8 cellular contexts compared by ENCODE assay signal in the genomic region with DNA sequence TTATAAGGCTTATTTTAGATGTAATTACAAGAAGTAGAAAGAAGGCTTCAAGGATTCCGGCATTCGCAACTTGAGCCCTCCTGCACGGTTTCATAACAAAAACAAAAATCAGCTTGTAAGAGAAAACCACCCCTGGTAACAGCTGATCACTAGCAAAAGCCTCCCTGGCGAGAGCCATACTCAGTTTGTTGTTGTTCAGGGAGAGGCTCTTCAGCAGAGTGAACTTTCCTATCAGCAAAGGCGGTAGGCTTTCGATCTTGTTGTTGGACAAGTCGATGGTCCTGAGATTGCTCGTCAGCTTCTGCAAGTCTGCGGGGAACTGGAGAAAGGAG. TPM values are rescaled to one million over a fixed set of nuclear protein-coding genes. Genes with fewer than 3 reads are reported as not detected.
DNase-seq lines count a peak whose midpoint lies in the region; TF ChIP-seq lines count a peak whose summit lies in the region.

No MANE protein-coding gene starts in this region.

- peak overlapping the region; percentile 97 for H3K4me2 ChIP-seq in OCI-LY3 (ENCODE audit: low read length)

- peaks cover 70% of the 10 kb centered on the region for H3K36me3 Mint-ChIP-seq in activated T-cell treated with anti-CD3 and anti-CD28 coated beads, Interleukin-2, amount 50 U/mL, for 24 hours (ENCODE audit: low read depth)
- H3K36me3 Mint-ChIP-seq in endodermal cell (ENCODE audit: low read depth): peaks cover 8% of the 10 kb centered on the region

- H2AFZ ChIP-seq in OCI-LY3 (ENCODE audit: low read depth, low read length): peak overlapping the region; percentile 75; the same call in 1 of the 2 replicates

- peaks cover 56% of the 10 kb centered on the region for H3K79me2 ChIP-seq in OCI-LY3 (ENCODE audit: low read length)

- H3K4me1 ChIP-seq in OCI-LY3 (ENCODE audit: low read length): peaks cover 19% of the 10 kb centered on the region
- no peaks in the 10 kb centered on the region for H3K4me1 ChIP-seq in endodermal cell (ENCODE audit: control insufficient read depth, insufficient read depth, low read length)

- H3K27ac ChIP-seq in OCI-LY3 (ENCODE audit: low read length) (0 out of 2 replicates have a peak overlapping the region, but pooled peaks have one; percentile 51), endodermal cell (ENCODE audit: low read depth, low read length) (no peak overlapping the region)

- peak overlapping the region; percentile 96 for H3K27ac Mint-ChIP-seq in activated T-cell treated with anti-CD3 and anti-CD28 coated beads, Interleukin-2, amount 50 U/mL, for 24 hours
- peak overlapping the region; percentile 97 for H3K27ac Mint-ChIP-seq in endodermal cell

- no peaks in the 10 kb centered on the region for H3K9me3 Mint-ChIP-seq in activated T-cell treated with anti-CD3 and anti-CD28 coated beads, Interleukin-2, amount 50 U/mL, for 24 hours
- no peaks in the 10 kb centered on the region for H3K9me3 Mint-ChIP-seq in endodermal cell

- no peaks in the 10 kb centered on the region for H3K27me3 Mint-ChIP-seq in activated T-cell treated with anti-CD3 and anti-CD28 coated beads, Interleukin-2, amount 50 U/mL, for 24 hours
- H3K27me3 Mint-ChIP-seq in endodermal cell (ENCODE audit: insufficient read depth): no peaks in the 10 kb centered on the region

- H3K4me1 Mint-ChIP-seq in activated T-cell treated with anti-CD3 and anti-CD28 coated beads, Interleukin-2, amount 50 U/mL, for 24 hours (ENCODE audit: low read depth): peaks cover 55% of the 10 kb centered on the region
- peaks cover 14% of the 10 kb centered on the region for H3K4me1 Mint-ChIP-seq in endodermal cell

- DNase-seq in activated T-cell treated with anti-CD3 and anti-CD28 coated beads, Interleukin-2, amount 50 U/mL, for 24 hours: no peak
- DNase-seq in activated T-cell treated with anti-CD3 and anti-CD28 coated beads, Interleukin-2, amount 50 U/mL, for 1 hour: no peak
- no peak for DNase-seq in endodermal cell
- peak; percentile 55 for DNase-seq in myocyte (ENCODE audit: low read depth)
- DNase-seq in midbrain (lab: John Stamatoyannopoulos, UW): no peak
- no peak for DNase-seq in HPDE6-E6E7 (ENCODE audit: extremely low spot score)
- DNase-seq in Kasumi-1 (lab: John Stamatoyannopoulos, UW): no peak

- H3K27me3 ChIP-seq in OCI-LY3 (ENCODE audit: low read depth, low read length) (no peaks in the 10 kb centered on the region), endodermal cell (ENCODE audit: control insufficient read depth, insufficient read depth, low read length, poor library complexity, severe bottlenecking) (no peaks in the 10 kb centered on the region)

- H3K4me3 ChIP-seq in OCI-LY3 (ENCODE audit: low read length) (peak overlapping the region; percentile 95), endodermal cell (ENCODE audit: low read length) (peak overlapping the region; percentile 100)

- no peaks in the 10 kb centered on the region for H4K20me1 ChIP-seq in OCI-LY3 (ENCODE audit: insufficient read depth, low read length)

- TF ChIP-seq CTCF in OCI-LY3 (IDR thresholded peaks at IDR 0.05; ENCODE audit: low read depth, low read length) (no peak), endodermal cell (conservative IDR thresholded peaks at IDR 0.05) (no peak)

- peak overlapping the region; percentile 95 for H3K9ac ChIP-seq in OCI-LY3 (ENCODE audit: low read length)
- H3K9ac ChIP-seq in endodermal cell (ENCODE audit: extremely low read depth, low read length, poor library complexity, severe bottlenecking): peak overlapping the region; percentile 83

- peaks cover 12% of the 10 kb centered on the region for H3K36me3 ChIP-seq in OCI-LY3 (replicated peaks; ENCODE audit: low read depth, low read length)
- peaks cover 21% of the 10 kb centered on the region for H3K36me3 ChIP-seq in endodermal cell (ENCODE audit: control insufficient read depth, insufficient read depth, low read length)

- 3 to 7% methylated on average over 6 to 9 of the region's 9 CpGs for WGBS in endodermal cell (ENCODE audit: insufficient coverage in 1 of 2, insufficient read length in 1 of 2), 2 experiments

- peak overlapping the region; percentile 96 for H3K4me3 Mint-ChIP-seq in activated T-cell treated with anti-CD3 and anti-CD28 coated beads, Interleukin-2, amount 50 U/mL, for 24 hours
- H3K4me3 Mint-ChIP-seq in endodermal cell: peak overlapping the region; percentile 97

- no peaks in the 10 kb centered on the region for H3K9me3 ChIP-seq in OCI-LY3 (ENCODE audit: insufficient read depth, low read length)
- no peaks in the 10 kb centered on the region for H3K9me3 ChIP-seq in endodermal cell (ENCODE audit: control insufficient read depth, low read length)

RNA-seq across cellular contexts. Expression of a gene that starts 0.7 kb away (rescaled TPM):
- total RNA-seq in endodermal cell: 10 to 100 TPM; 14.6 to 19.3 TPM
- 20.3 TPM for polyA plus RNA-seq in endodermal cell (2013, experiment 1 of 2)
- polyA plus RNA-seq in endodermal cell (2013, experiment 2 of 2): 18.0 TPM
- total RNA-seq in myocyte: 9.5 and 11.1 TPM in 2 replicates
- 15.6 TPM for polyA plus RNA-seq in myocyte (2012)

RNA-seq across cellular contexts. Expression of a gene that starts 0.7 kb away (rescaled TPM):
- 10 to 100 TPM; 32.9 to 34.4 TPM for total RNA-seq in endodermal cell
- 31.8 TPM for polyA plus RNA-seq in endodermal cell (2013, experiment 1 of 2)
- 30.8 TPM for polyA plus RNA-seq in endodermal cell (2013, experiment 2 of 2)
- total RNA-seq in myocyte: 18.0 and 18.7 TPM in 2 replicates
- 9.7 TPM for polyA plus RNA-seq in myocyte (2012)

RNA-seq across cellular contexts. Expression of a gene that starts 27.5 kb away (rescaled TPM):
- total RNA-seq in endodermal cell: 1 to 10 TPM in 1 of 2 donors, under 1 TPM in 1; 0.97 to 2.9 TPM
- 9.0 TPM for polyA plus RNA-seq in endodermal cell (2013, experiment 1 of 2)
- polyA plus RNA-seq in endodermal cell (2013, experiment 2 of 2): 10.2 TPM
- 5.4 and 10.1 TPM in 2 replicates for total RNA-seq in myocyte
- polyA plus RNA-seq in myocyte (2012): 4.4 TPM

RNA-seq across cellular contexts. Expression of a gene that starts 52.5 kb away (rescaled TPM):
- 10 to 100 TPM; 62.0 to 68.8 TPM for total RNA-seq in endodermal cell
- 41.7 TPM for polyA plus RNA-seq in endodermal cell (2013, experiment 1 of 2)
- polyA plus RNA-seq in endodermal cell (2013, experiment 2 of 2): 38.7 TPM
- 73.0 and 91.6 TPM in 2 replicates for total RNA-seq in myocyte
- polyA plus RNA-seq in myocyte (2012): 54.2 TPM

RNA-seq across cellular contexts. Expression of a gene that starts 57.0 kb away (rescaled TPM):
- total RNA-seq in endodermal cell: 10 to 100 TPM; 42.1 to 46.2 TPM
- polyA plus RNA-seq in endodermal cell (2013, experiment 1 of 2): 30.1 TPM
- 28.6 TPM for polyA plus RNA-seq in endodermal cell (2013, experiment 2 of 2)
- 236 and 741 TPM in 2 replicates for total RNA-seq in myocyte
- polyA plus RNA-seq in myocyte (2012): 86.2 TPM
